In genomic region chr13:113050856-113051431, GRCh38 we compare ENCODE assay signal across 24 cellular contexts. TPM values are rescaled to one million over a fixed set of nuclear protein-coding genes. Genes with fewer than 3 reads are reported as not detected.
DNase-seq lines count a peak whose midpoint lies in the region; ATAC-seq, FAIRE-seq and TF ChIP-seq lines count a peak whose summit lies in the region.
"Had no signal": no experiment of that assay in that cellular context is flagged by ENCODE, and none has a peak within 500 bp of the region (broad histone marks: within the 10 kb centered on the region; RNA-seq: fewer than 3 reads in every experiment).

No MANE protein-coding gene starts in this region.

- H3K27ac ChIP-seq in H1 (ENCODE audit: low read depth, low read length): no peak overlapping the region
- H3K27ac ChIP-seq: 22Rv1, foreskin keratinocyte, SK-N-MC, upper lobe of right lung had no signal

- H3K4me3 ChIP-seq in H1 (ENCODE audit: extremely low read depth in 1 of 4, insufficient read depth in 2 of 4, low read depth in 3 of 4, low read length in 4 of 4) (peak overlapping the region in 3 of 4 experiments; percentile 34 to 51 (median 37); a peak in 4 of 8 replicates), MG63 (no peak overlapping the region)
- H3K4me3 ChIP-seq: lung, SK-N-MC, upper lobe of right lung had no signal

- 50% methylated on average over 31 of the region's 37 CpGs; no CpG with 5 or more reads in 1 of the 2 experiments for WGBS in H1 (ENCODE audit: extremely low coverage in 1 of 2, insufficient coverage in 1 of 2, insufficient read length in 1 of 2, insufficient replicate concordance in 2 of 2, low coverage in 1 of 2, low lambda C conversion rate in 2 of 2, missing lambda C conversion rate in 1 of 2), 2 experiments

- no peak overlapping the region for H4K91ac ChIP-seq in H1 (replicated peaks; ENCODE audit: insufficient read length, low read length)

- no peak for TF ChIP-seq RAD21 in H1 (IDR thresholded peaks at IDR 0.05 in 1 of 2, conservative IDR thresholded peaks at IDR 0.05 in 1 of 2; ENCODE audit: low read depth in 2 of 2, low read length in 2 of 2)

- no peak for TF ChIP-seq EP300 in H1 (IDR thresholded peaks at IDR 0.05; ENCODE audit: borderline replicate concordance in 1 of 2, low read depth in 2 of 2, low read length in 2 of 2)

- no peak overlapping the region for H2BK12ac ChIP-seq in H1 (ENCODE audit: low read depth, low read length)

- peak; percentile 26 for DNase-seq in NCI-H2171 treated with DMSO at 0.1 percent for 48 hours (lab: John Stamatoyannopoulos, UW)
- DNase-seq in NCI-H2171 (lab: John Stamatoyannopoulos, UW): no peak
- DNase-seq in H1 (ENCODE audit: low read depth in 1 of 2, low spot score in 2 of 2): no peak
- DNase-seq in inferior parietal cortex (ENCODE audit: extremely low spot score): peak; percentile 30
- peak; percentile 42 for DNase-seq in superior temporal gyrus (ENCODE audit: extremely low spot score)
- DNase-seq in HEK293T (ENCODE audit: extremely low spot score): no peak
- DNase-seq in MG63: no peak
- DNase-seq: activated CD8-positive, alpha-beta T cell treated with anti-CD3 and anti-CD28 coated beads, Interleukin-2, amount 10 ng/mL, durations not matched to agents 7 days and 5 days; activated naive CD4-positive, alpha-beta T cell treated with anti-CD3 and anti-CD28 coated beads, Interleukin-2, amount 10 ng/mL, durations not matched to agents 7 days and 5 days; activated T-cell treated with anti-CD3 and anti-CD28 coated beads, Interleukin-2, amount 50 U/mL, for 4 hours; COR-L47; foreskin keratinocyte; NCI-H146; stimulated activated naive B cell treated with anti-CD40 and anti-IgM and Interleukin-4, amounts not matched to agents 10 μg/mL and 1 μg/mL and 100 μg/mL, for 72 hours; upper lobe of right lung had no signal

- no peak for TF ChIP-seq CTCF in H1 (IDR thresholded peaks at IDR 0.05; ENCODE audit: control extremely low read depth in 1 of 3, insufficient read depth in 1 of 3, low read depth in 1 of 3, low read length in 3 of 3)

- H2AFZ ChIP-seq in H1 (ENCODE audit: low read length): no peak overlapping the region

- no peak overlapping the region; the same call in 1 of the 2 replicates for H3K18ac ChIP-seq in H1 (ENCODE audit: extremely low read depth, low read length)

- H2BK120ac ChIP-seq in H1 (replicated peaks; ENCODE audit: low read depth, low read length): no peak overlapping the region

- H4K5ac ChIP-seq in H1 (ENCODE audit: insufficient read length, low read depth, low read length): no peak overlapping the region

- no peak overlapping the region for H2AK5ac ChIP-seq in H1 (ENCODE audit: low read depth, low read length)

- no peak overlapping the region for H2BK15ac ChIP-seq in H1 (ENCODE audit: low read length)

- H3K4me1 ChIP-seq in H1 (replicated peaks in 1 of 4; ENCODE audit: control insufficient read depth in 3 of 4, insufficient read depth in 4 of 4, low read length in 3 of 4): peaks cover 0 to 10% (median 5%) of the 10 kb centered on the region in 4 experiments; a peak in 6 of 7 replicates
- H3K4me1 ChIP-seq: foreskin keratinocyte, upper lobe of right lung had no signal

- no peak overlapping the region for H3K23ac ChIP-seq in H1 (ENCODE audit: insufficient read length)

- no peaks in the 10 kb centered on the region for H3K79me2 ChIP-seq in H1 (ENCODE audit: control insufficient read depth in 1 of 2, insufficient read depth in 2 of 2, low read length in 2 of 2)

- H3K9me3 ChIP-seq in H1 (ENCODE audit: insufficient read depth in 2 of 2, low read depth in 1 of 2, low read length in 1 of 2) (no peaks in the 10 kb centered on the region), MG63 (no peaks in the 10 kb centered on the region)
- H3K9me3 ChIP-seq: upper lobe of right lung had no signal

- H2BK5ac ChIP-seq in H1 (ENCODE audit: low read depth, low read length): peak overlapping the region; percentile 71; the same call in 1 of the 2 replicates

- peak overlapping the region; percentile 32 for H3K4ac ChIP-seq in H1 (replicated peaks; ENCODE audit: insufficient read length, low read depth, low read length)

- H4K20me1 ChIP-seq in H1 (replicated peaks in 1 of 2; ENCODE audit: control insufficient read depth in 1 of 2, insufficient read depth in 2 of 2, low read length in 2 of 2): peaks cover 0 to 4% of the 10 kb centered on the region in 2 experiments

- CTCF ChIA-PET in H1 (lab: Charles Lee; ENCODE audit: partially characterized antibody) (interaction anchor here (0.6 to 2.7 kb wide), 7 partner anchors 16 to 171 kb away, joined by 3 to 16 read pairs (median 3); no protein-coding TSS in a partner anchor), HEK293T (lab: Yijun Ruan, JAX) (interaction anchor here (0.7 kb wide), 1 partner anchor 9 kb away, joined by 3 read pairs; no protein-coding TSS in a partner anchor)

- 0 out of 2 replicates have a peak, but pooled peaks cover 2% of the 10 kb centered on the region for H3K79me1 ChIP-seq in H1 (ENCODE audit: low read depth, low read length)

- TF ChIP-seq POLR2A in H1 (IDR thresholded peaks at IDR 0.05; ENCODE audit: control extremely low read depth in 1 of 2, low read depth in 2 of 2, low read length in 2 of 2): no peak

- H3K56ac ChIP-seq in H1 (replicated peaks; ENCODE audit: insufficient read length, low read depth, low read length): no peak overlapping the region

- peak overlapping the region in 1 of 4 experiments; percentile 3; a peak in 1 of 7 replicates for H3K9ac ChIP-seq in H1 (replicated peaks in 1 of 4; ENCODE audit: extremely low read depth in 1 of 4, low read depth in 3 of 4, low read length in 3 of 4)

- H4K8ac ChIP-seq in H1 (ENCODE audit: extremely low read depth, insufficient read depth, low read length): no peak overlapping the region; the same call in 1 of the 2 replicates

- H3K4me2 ChIP-seq in H1 (ENCODE audit: insufficient read depth in 1 of 2, low read depth in 2 of 2, low read length in 2 of 2): peak overlapping the region; percentile 30 to 76

- H3K36me3 ChIP-seq in H1 (ENCODE audit: control insufficient read depth in 2 of 4, insufficient read depth in 4 of 4, low read length in 3 of 4) (no peaks in the 10 kb centered on the region; a peak in 1 of 8 replicates), MG63 (no peaks in the 10 kb centered on the region)

- H3K27me3 ChIP-seq in H1 (replicated peaks in 1 of 4; ENCODE audit: control insufficient read depth in 3 of 4, extremely low read depth in 1 of 4, insufficient read depth in 3 of 4, low read length in 3 of 4) (no peaks in the 10 kb centered on the region; a peak in 1 of 7 replicates), MG63 (peaks cover 41% of the 10 kb centered on the region)
- H3K27me3 ChIP-seq: upper lobe of right lung had no signal

- POLR2A ChIA-PET in H1 (lab: Charles Lee; ENCODE audit: partially characterized antibody) (interaction anchor here (0.7 to 1.3 kb wide), 2 partner anchors 9 to 159 kb away, joined by 3 read pairs; no protein-coding TSS in a partner anchor), HEK293T (lab: Yijun Ruan, JAX) (no interaction called here)

- peaks cover 2% of the 10 kb centered on the region; the same call in 1 of the 2 replicates for H3K23me2 ChIP-seq in H1 (ENCODE audit: low read depth, low read length)

- no peak overlapping the region for H3K14ac ChIP-seq in H1 (ENCODE audit: insufficient read length)

- no peak overlapping the region for H2BK20ac ChIP-seq in H1 (ENCODE audit: low read length)

- FAIRE-seq in H1 (lab: Jason Lieb, UNC): no peak
- FAIRE-seq: colon, endothelial cell of umbilical vein, GM18507 had no signal

- ATAC-seq in GM19452 (IDR thresholded peaks at IDR 0.05; ENCODE audit: unreplicated experiment): no peak
- ATAC-seq: activated CD8-positive, alpha-beta T cell treated with anti-CD3 and anti-CD28 coated beads, Interleukin-2, amount 10 ng/mL, durations not matched to agents 7 days and 5 days; activated T-cell treated with anti-CD3 and anti-CD28 coated beads, Interleukin-2, amount 50 U/mL, for 4 hours; foreskin keratinocyte; Panc1; stimulated activated naive B cell treated with anti-CD40 and anti-IgM and Interleukin-4, amounts not matched to agents 10 μg/mL and 1 μg/mL and 100 μg/mL, for 72 hours; upper lobe of right lung had no signal

TF ChIP-seq in H1, 55 proteins besides CTCF, POLR2A, EP300 and RAD21:
- TF ChIP-seq POLR2AphosphoS5 (IDR thresholded peaks at IDR 0.05; ENCODE audit: low read depth, low read length): no peak
- TF ChIP-seq CHD2 (IDR thresholded peaks at IDR 0.05; ENCODE audit: low read length): no peak
- TF ChIP-seq MAX (IDR thresholded peaks at IDR 0.05): 0 out of 2 replicates have a peak, but pooled peaks have one; percentile 47
TF ChIP-seq in H1: peak in this region for 1.

TF ChIP-seq in HEK293T, 16 proteins besides CTCF, POLR2A, EP300 and RAD21:
- TF ChIP-seq FOXM1 (IDR thresholded peaks at IDR 0.05; ENCODE audit: borderline replicate concordance) (no peak), BHLHE40 (IDR thresholded peaks at IDR 0.05; ENCODE audit: borderline replicate concordance) (no peak), TARDBP (IDR thresholded peaks at IDR 0.05) (no peak), CTBP1 (IDR thresholded peaks at IDR 0.05; ENCODE audit: borderline replicate concordance) (no peak), NFRKB (IDR thresholded peaks at IDR 0.05) (no peak), SUZ12 (IDR thresholded peaks at IDR 0.05) (no peak), HDGF (IDR thresholded peaks at IDR 0.05; ENCODE audit: borderline replicate concordance) (no peak), FOXA1 (IDR thresholded peaks at IDR 0.05) (no peak)

RNA-seq across cellular contexts. Expression of gene F7, which starts 54.6 kb away (rescaled TPM):
- total RNA-seq in H1 (2021; fragmentation: NEBNext Ultra II Directional; extraction: Animal tissue kit (Norgen Biotek cat#: 25700)): 0.43 and 0.67 TPM in 2 replicates
- 0.85 and 0.98 TPM in 2 replicates for polyA plus RNA-seq in H1 (2011; rRNA removed)
- polyA plus RNA-seq in H1 (2011; cell fraction: cytosol; rRNA removed): 0.93 TPM
- 4.3 TPM for polyA plus RNA-seq in H1 (2011; cell fraction: nucleus; rRNA removed)
- 0.39 to 1.4 TPM (median 0.95 TPM) in 4 replicates for polyA plus RNA-seq in H1 (2012, experiment 1 of 2)
- 0.12 TPM for polyA plus RNA-seq in H1 (2012, experiment 2 of 2)
- polyA plus RNA-seq in H1 (2013, experiment 1 of 2): 0.18 TPM
- 0.18 TPM for polyA plus RNA-seq in H1 (2013, experiment 2 of 2)
- 1.5 and 3.2 TPM in 2 replicates for polyA minus RNA-seq in H1 (2011; rRNA and poly(A)+ RNA removed)
- not detected for polyA minus RNA-seq in H1 (2011; cell fraction: cytosol; rRNA and poly(A)+ RNA removed)
- 2.6 TPM for polyA minus RNA-seq in H1 (2011; cell fraction: nucleus; rRNA and poly(A)+ RNA removed)
- total RNA-seq in MG63 (2014; rRNA removed; shearing (Covaris generic); ENCODE audit: low replicate concordance): not detected in 2 replicates
- total RNA-seq: activated CD8-positive, alpha-beta T cell treated with anti-CD3 and anti-CD28 coated beads, Interleukin-2, amount 10 ng/mL, durations not matched to agents 7 days and 5 days; endothelial cell of umbilical vein; foreskin keratinocyte; H4 had no signal
- polyA plus RNA-seq: endothelial cell of umbilical vein, foreskin keratinocyte had no signal

Comparison
In these comparisons a context has a peak if more than half of its experiments do, and no peak if none do; other contexts are left out.
1. DNase-seq: peak in NCI-H2171 treated with DMSO at 0.1 percent for 48 hours (single experiment), inferior parietal cortex (single experiment) and superior temporal gyrus (single experiment); none in NCI-H2171 (single experiment), H1 (0 of 2), HEK293T (single experiment) and MG63 (single experiment).